In the genomic region with DNA sequence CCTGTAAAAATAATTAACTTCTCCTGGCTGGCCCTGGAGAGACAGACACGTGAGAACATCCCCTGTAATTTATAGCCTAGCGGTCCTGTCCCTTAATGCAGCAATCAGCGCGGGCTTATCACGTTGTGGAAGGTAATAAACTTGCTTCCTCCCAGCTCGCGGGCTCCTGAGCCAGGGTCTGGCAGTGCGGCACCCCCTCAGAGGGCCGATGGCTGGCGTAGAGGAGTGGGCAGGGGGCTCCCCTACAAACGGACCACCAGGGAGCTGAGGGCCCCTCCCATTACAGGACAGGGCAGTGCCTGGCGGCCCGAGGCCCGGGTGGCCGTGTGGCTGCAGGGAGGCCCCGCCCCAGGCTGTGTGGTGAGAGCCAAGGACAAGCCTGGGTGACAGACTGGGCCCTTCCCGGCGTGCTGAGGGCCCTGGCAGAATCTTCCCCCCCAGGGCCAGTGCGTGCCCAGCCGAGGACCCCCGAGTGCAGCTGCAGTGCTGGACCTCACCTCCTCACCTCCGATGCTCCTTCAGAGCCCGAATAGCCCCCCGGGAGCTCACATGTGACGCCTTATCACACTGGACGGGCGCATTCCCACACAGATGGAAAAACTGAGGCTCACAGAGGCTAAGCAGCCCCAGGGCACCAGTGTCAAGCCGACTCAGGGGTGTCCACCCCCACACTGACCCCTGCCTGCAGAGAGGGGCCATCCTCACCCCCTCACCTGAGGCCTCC, we compare ENCODE assay signal across 30 cellular contexts.
A peak's percentile ranks its signal among the peaks of the same experiment; 100 is the strongest.
DNase-seq lines count a peak whose midpoint lies in the region; ATAC-seq, FAIRE-seq and TF ChIP-seq lines count a peak whose summit lies in the region.
"Had no signal": no experiment of that assay in that cellular context is flagged by ENCODE, and none has a peak within 500 bp of the region (broad histone marks: within the 10 kb centered on the region; RNA-seq: fewer than 3 reads in every experiment).

No MANE protein-coding gene starts in this region.

- TF ChIP-seq CTCF in right atrium auricular region (IDR thresholded peaks at IDR 0.05) (no peak), SK-N-SH (IDR thresholded peaks at IDR 0.05) (no peak), HepG2 (CRISPR knock-in tag; IDR thresholded peaks at IDR 0.05) (no peak), upper lobe of right lung (IDR thresholded peaks at IDR 0.05) (no peak), esophagus squamous epithelium (IDR thresholded peaks at IDR 0.05) (no peak)

- TF ChIP-seq POLR2A in HepG2 (IDR thresholded peaks at IDR 0.05; ENCODE audit: insufficient read depth in 1 of 2, low read depth in 2 of 2, low read length in 2 of 2) (no peak), esophagus squamous epithelium (IDR thresholded peaks at IDR 0.05) (no peak)

- H3K27me3 ChIP-seq in right atrium auricular region: no peaks in the 10 kb centered on the region
- peaks cover 61% of the 10 kb centered on the region for H3K27me3 ChIP-seq in SK-N-SH (ENCODE audit: insufficient read depth)
- peaks cover 17 to 72% of the 10 kb centered on the region in 2 experiments for H3K27me3 ChIP-seq in HepG2 (ENCODE audit: control insufficient read depth in 1 of 2, insufficient read depth in 2 of 2, low read length in 2 of 2)
- peaks cover 54% of the 10 kb centered on the region for H3K27me3 ChIP-seq in upper lobe of right lung
- H3K27me3 ChIP-seq in esophagus squamous epithelium: peaks cover 0 to 90% (median 0%) of the 10 kb centered on the region in 4 donors
- H3K27me3 ChIP-seq: colonic mucosa, thyroid gland had no signal

- H3K36me3 ChIP-seq in right atrium auricular region (no peaks in the 10 kb centered on the region), SK-N-SH (replicated peaks in 1 of 2; ENCODE audit: control insufficient read depth in 1 of 2, insufficient read depth in 2 of 2, low read length in 1 of 2) (no peaks in the 10 kb centered on the region), HepG2 (replicated peaks in 1 of 2; ENCODE audit: control insufficient read depth in 1 of 2, insufficient read depth in 2 of 2, low read length in 2 of 2) (no peaks in the 10 kb centered on the region), upper lobe of right lung (no peaks in the 10 kb centered on the region), esophagus squamous epithelium (no peaks in the 10 kb centered on the region)
- H3K36me3 ChIP-seq: colonic mucosa, thyroid gland had no signal

- H3K9ac ChIP-seq in SK-N-SH: no peak overlapping the region
- H3K9ac ChIP-seq in HepG2 (ENCODE audit: insufficient read depth, low read depth, low read length): no peak overlapping the region

- DNase-seq in left ventricle myocardium superior (peak; percentile 7), right atrium auricular region (ENCODE audit: low spot score) (no peak), SK-N-SH (peak; percentile 65), HepG2 (ENCODE audit: low spot score) (no peak), upper lobe of right lung (peak; percentile 57), Ammon's horn (ENCODE audit: low spot score) (no peak), esophagus squamous epithelium (lab: John Stamatoyannopoulos, UW) (no peak)
- DNase-seq in stimulated activated CD4-positive, alpha-beta T cell treated with anti-CD3 and anti-CD28 coated beads, Interleukin-12 subunit alpha, Interleukin-12 subunit beta, amount 100 ng/mL, for 4 hours: no peak
- DNase-seq: activated CD4-positive, alpha-beta T cell treated with anti-CD3 and anti-CD28 coated beads for 36 hours; activated CD8-positive, alpha-beta memory T cell treated with anti-CD3 and anti-CD28 coated beads for 24 hours; activated naive CD4-positive, alpha-beta T cell treated with anti-CD3 and anti-CD28 coated beads for 36 hours; activated T-cell treated with anti-CD3 and anti-CD28 coated beads, Interleukin-2, amount 50 U/mL, for 72 hours; Calu3; colonic mucosa; effector memory CD4-positive, alpha-beta T cell; foreskin fibroblast; Karpas-422; mesenchymal stem cell; naive B cell; NCI-H1694; NCI-H2171 treated with DMSO at 0.1 percent for 48 hours; NCI-H524 treated with DMSO at 0.1 percent for 48 hours; stimulated activated CD4-positive, alpha-beta T cell treated with anti-CD3 and anti-CD28 coated beads, Interleukin-1b, Interleukin-23, amount 100 ng/mL, for 48 hours; stimulated activated CD8-positive, alpha-beta memory T cell treated with anti-CD3 and anti-CD28 coated beads, Interleukin-4, amount 100 ng/mL, for 48 hours; stimulated activated naive CD8-positive, alpha-beta T cell treated with anti-CD3 and anti-CD28 coated beads, Interleukin-15, amount 100 ng/mL, for 72 hours; thyroid gland had no signal

- no peaks in the 10 kb centered on the region for H4K20me1 ChIP-seq in SK-N-SH (ENCODE audit: insufficient read depth)
- H4K20me1 ChIP-seq in HepG2 (ENCODE audit: insufficient read depth, low read length): no peaks in the 10 kb centered on the region

- WGBS in SK-N-SH (ENCODE audit: low lambda C conversion rate): 16% methylated on average over 6 of the region's 28 CpGs
- 27% methylated on average over 17 of the region's 28 CpGs for WGBS in HepG2 (ENCODE audit: low lambda C conversion rate)
- WGBS in esophagus squamous epithelium, 2 donors: 60% methylated on average over 1 of the region's 28 CpGs; no CpG with 5 or more reads in 1 of the 2 donors

- H3K9me3 ChIP-seq in right atrium auricular region (peaks cover 3 to 4% of the 10 kb centered on the region in 2 donors), SK-N-SH (no peaks in the 10 kb centered on the region), HepG2 (ENCODE audit: low read length) (peaks cover 5% of the 10 kb centered on the region; the same call in 1 of the 2 replicates), upper lobe of right lung (peaks cover 1% of the 10 kb centered on the region), esophagus squamous epithelium (peaks cover 0 to 5% (median 2%) of the 10 kb centered on the region in 3 donors)
- H3K9me3 ChIP-seq: colonic mucosa, thyroid gland had no signal

- H3K4me1 ChIP-seq in right atrium auricular region: no peaks in the 10 kb centered on the region
- H3K4me1 ChIP-seq in SK-N-SH (ENCODE audit: control insufficient read depth in 1 of 2, insufficient read depth in 2 of 2, low read depth in 1 of 2, low read length in 1 of 2): peaks cover 0 to 7% of the 10 kb centered on the region in 2 experiments; a peak in 1 of 4 replicates
- no peaks in the 10 kb centered on the region for H3K4me1 ChIP-seq in HepG2 (ENCODE audit: insufficient read depth, low read length)
- no peaks in the 10 kb centered on the region for H3K4me1 ChIP-seq in upper lobe of right lung
- no peaks in the 10 kb centered on the region for H3K4me1 ChIP-seq in esophagus squamous epithelium
- H3K4me1 ChIP-seq: colonic mucosa, thyroid gland had no signal

- no peak for FAIRE-seq in HepG2 (lab: Jason Lieb, UNC)
- FAIRE-seq: bronchial epithelial cell had no signal

- H3K27ac ChIP-seq in right atrium auricular region (no peak overlapping the region), SK-N-SH (ENCODE audit: low read depth in 2 of 2, low read length in 1 of 2) (no peak overlapping the region), HepG2 (ENCODE audit: extremely low read length, insufficient read depth, low read length) (no peak overlapping the region), upper lobe of right lung (no peak overlapping the region), esophagus squamous epithelium (no peak overlapping the region)
- H3K27ac ChIP-seq: colonic mucosa, SK-N-MC, skin epidermis, thyroid gland had no signal

- H3K4me2 ChIP-seq in SK-N-SH: no peak overlapping the region
- no peak overlapping the region for H3K4me2 ChIP-seq in HepG2 (ENCODE audit: low read depth, low read length)

- H3F3A ChIP-seq in SK-N-SH (replicated peaks; ENCODE audit: insufficient read depth): no peaks in the 10 kb centered on the region

- in situ Hi-C loops in HepG2 (cut with HindIII; ENCODE audit: extremely low pct_ligation_motif_present, low pct_unique_long_range_greater_than_20kb): no loop called here

- TF ChIP-seq EP300 in SK-N-SH (IDR thresholded peaks at IDR 0.05; ENCODE audit: borderline replicate concordance in 1 of 2, low read depth in 1 of 2, low read length in 1 of 2): no peak
- no peak for TF ChIP-seq EP300 in HepG2 (IDR thresholded peaks at IDR 0.05; ENCODE audit: low read depth in 2 of 2, low read length in 2 of 2)
- TF ChIP-seq EP300 in HepG2 (CRISPR knock-in tag; IDR thresholded peaks at IDR 0.05; ENCODE audit: borderline replicate concordance): no peak

- TF ChIP-seq RAD21 in SK-N-SH (IDR thresholded peaks at IDR 0.05; ENCODE audit: low read length) (no peak), HepG2 (CRISPR knock-in tag; IDR thresholded peaks at IDR 0.05) (no peak)

- ATAC-seq in left ventricle myocardium superior: no peak
- ATAC-seq in HepG2: peak; percentile 38
- no peak for ATAC-seq in upper lobe of right lung
- ATAC-seq: activated CD4-positive, alpha-beta T cell treated with anti-CD3 and anti-CD28 coated beads for 36 hours; activated T-cell treated with anti-CD3 and anti-CD28 coated beads, Interleukin-2, amount 50 U/mL, for 72 hours; stimulated activated naive CD8-positive, alpha-beta T cell treated with anti-CD3 and anti-CD28 coated beads, Interleukin-15, amount 100 ng/mL, for 72 hours; T-helper 17 cell had no signal

- POLR2A ChIA-PET in SK-N-SH (lab: Yijun Ruan, JAX): no interaction called here
- POLR2A ChIA-PET in HepG2 (lab: Yijun Ruan, JAX): no interaction called here

- no peak overlapping the region for H3K4me3 ChIP-seq in right atrium auricular region
- H3K4me3 ChIP-seq in SK-N-SH (ENCODE audit: low read depth in 2 of 2, low read length in 1 of 2): no peak overlapping the region
- H3K4me3 ChIP-seq in HepG2 (replicated peaks in 1 of 3; ENCODE audit: insufficient read depth in 1 of 3, low read depth in 2 of 3, low read length in 3 of 3): no peak overlapping the region
- no peak overlapping the region for H3K4me3 ChIP-seq in upper lobe of right lung
- H3K4me3 ChIP-seq in esophagus squamous epithelium: no peak overlapping the region
- H3K4me3 ChIP-seq: colonic mucosa, SK-N-MC, skin epidermis, thyroid gland had no signal

- no peaks in the 10 kb centered on the region for H3K79me2 ChIP-seq in SK-N-SH (ENCODE audit: insufficient read depth)
- H3K79me2 ChIP-seq in HepG2 (ENCODE audit: insufficient read depth, low read length): no peaks in the 10 kb centered on the region

- intact Hi-C loops in left ventricle myocardium superior (cut with micrococcal nuclease) (no loop called here), HepG2 (cut with micrococcal nuclease; ENCODE audit: unreplicated experiment) (no loop called here), upper lobe of right lung (cut with DNase I) (no loop called here), esophagus squamous epithelium (cut with DNase I) (no loop called here)

- CTCF ChIA-PET in SK-N-SH (lab: Yijun Ruan, JAX) (interaction anchor here (0.9 to 6.1 kb wide), 4 partner anchors 16 to 58 kb away, joined by 3 to 21 read pairs (median 6); no protein-coding TSS in a partner anchor), HepG2 (lab: Yijun Ruan, JAX; ENCODE audit: low intra/inter-chr PET ratio, low total read pairs) (no interaction called here)

- H3K9me2 ChIP-seq in SK-N-SH: no peaks in the 10 kb centered on the region

- BruUV-seq in HepG2 (replicated peaks; lab: Mats Ljungman, UMichigan): no TSS peak

- no peak overlapping the region for H2AFZ ChIP-seq in SK-N-SH (ENCODE audit: low read depth)
- no peak overlapping the region for H2AFZ ChIP-seq in HepG2 (ENCODE audit: low read length)

TF ChIP-seq in SK-N-SH, 30 proteins besides CTCF, POLR2A, EP300 and RAD21 (continues in another document):
- no peak for TF ChIP-seq POLR2AphosphoS5 (IDR thresholded peaks at IDR 0.05; ENCODE audit: low read depth, low read length)

TF ChIP-seq in HepG2, 621 proteins besides CTCF, POLR2A, EP300 and RAD21 (continues in another document):
- TF ChIP-seq ZFAT (CRISPR knock-in tag; conservative IDR thresholded peaks at IDR 0.05): no peak

Comparison
In these comparisons a context has a peak if more than half of its experiments do, and no peak if none do; other contexts are left out.
1. DNase-seq: peak in left ventricle myocardium superior (single experiment), SK-N-SH (single experiment) and upper lobe of right lung (single experiment); none in right atrium auricular region (single experiment), HepG2 (single experiment), Ammon's horn (single experiment), esophagus squamous epithelium (single experiment) and stimulated activated CD4-positive, alpha-beta T cell treated with anti-CD3 and anti-CD28 coated beads, Interleukin-12 subunit alpha, Interleukin-12 subunit beta, amount 100 ng/mL, for 4 hours (single experiment).